8 cellular contexts compared by ENCODE assay signal in the genomic region with DNA sequence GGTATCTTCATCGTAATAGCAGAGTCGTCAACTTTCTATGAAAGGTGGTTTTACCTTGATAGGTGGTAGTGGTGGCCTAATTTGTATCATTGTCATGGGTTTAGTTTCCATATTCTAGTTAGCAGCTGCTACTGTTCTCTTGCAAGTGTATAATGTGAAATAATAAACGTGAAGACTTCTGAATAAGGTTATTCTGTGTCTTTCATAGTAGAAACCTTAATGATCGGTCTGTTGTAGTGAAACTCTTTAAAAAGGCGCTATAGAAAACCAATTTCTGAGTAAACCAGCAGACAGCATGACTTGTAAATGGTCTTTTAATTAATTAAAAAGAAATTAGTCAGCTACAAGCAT. TPM values are rescaled to one million over a fixed set of nuclear protein-coding genes. Genes with fewer than 3 reads are reported as not detected.
DNase-seq lines count a peak whose midpoint lies in the region; ATAC-seq and TF ChIP-seq lines count a peak whose summit lies in the region.

No MANE protein-coding gene starts in this region.

- H3K4me1 Mint-ChIP-seq in H9: peaks cover 36 to 44% of the 10 kb centered on the region in 2 experiments
- peaks cover 43% of the 10 kb centered on the region for H3K4me1 Mint-ChIP-seq in activated CD4-positive, alpha-beta memory T cell treated with anti-CD3 and anti-CD28 coated beads for 36 hours (ENCODE audit: low read depth)

- intact Hi-C loops in activated CD4-positive, alpha-beta memory T cell treated with anti-CD3 and anti-CD28 coated beads for 36 hours (cut with micrococcal nuclease): loop anchor here (1.0 kb wide), 1 partner anchor 12 kb away; a partner anchor contains a TSS

- H3K18ac ChIP-seq in H9 (ENCODE audit: insufficient read length, low read depth, low read length): peak overlapping the region; percentile 79

- no peak overlapping the region for H4K8ac ChIP-seq in H9 (replicated peaks; ENCODE audit: insufficient read length, low read depth, low read length)

- H2BK120ac ChIP-seq in H9 (ENCODE audit: low read depth, low read length, poor library complexity, severe bottlenecking): no peak overlapping the region

- no peak overlapping the region for H4K5ac ChIP-seq in H9 (ENCODE audit: insufficient read length, low read depth, low read length)

- peak overlapping the region; percentile 95 to 99 (median 96) for H3K27ac Mint-ChIP-seq in H9
- peak overlapping the region; percentile 95 for H3K27ac Mint-ChIP-seq in activated CD4-positive, alpha-beta memory T cell treated with anti-CD3 and anti-CD28 coated beads for 36 hours

- no peak overlapping the region for H3T11ph ChIP-seq in H9 (ENCODE audit: low read length)

- no CpG with 5 or more reads among the region's 5 CpGs for WGBS in H9 (ENCODE audit: extremely low coverage, insufficient read length, low lambda C conversion rate)
- 9% methylated on average over 5 of the region's 5 CpGs for WGBS in hepatocyte (ENCODE audit: low lambda C conversion rate, missing lambda C conversion rate)

- H4K20me1 ChIP-seq in H9 (ENCODE audit: control insufficient read depth, insufficient read depth, insufficient read length): no peaks in the 10 kb centered on the region
- peaks cover 38% of the 10 kb centered on the region for H4K20me1 ChIP-seq in hepatocyte (ENCODE audit: insufficient read depth, poor library complexity, severe bottlenecking)

- H2BK5ac ChIP-seq in H9 (ENCODE audit: insufficient read length, low read length): peak overlapping the region; percentile 96

- H2AFZ ChIP-seq in H9 (ENCODE audit: low read length) (no peak overlapping the region), hepatocyte (no peak overlapping the region)

- H3K36me3 Mint-ChIP-seq in H9 (ENCODE audit: insufficient read depth in 1 of 3, low read depth in 3 of 3): peaks cover 61 to 73% (median 62%) of the 10 kb centered on the region in 3 experiments
- H3K36me3 Mint-ChIP-seq in activated CD4-positive, alpha-beta memory T cell treated with anti-CD3 and anti-CD28 coated beads for 36 hours: peaks cover 38% of the 10 kb centered on the region

- H2AK5ac ChIP-seq in H9 (ENCODE audit: insufficient read length, low read length): no peak overlapping the region

- no peaks in the 10 kb centered on the region for H3K9me3 ChIP-seq in H9 (ENCODE audit: control insufficient read depth, low read depth, low read length)
- no peaks in the 10 kb centered on the region for H3K9me3 ChIP-seq in hepatocyte (ENCODE audit: low read depth)

- H3K9me3 Mint-ChIP-seq in H9: peaks cover 0 to 5% of the 10 kb centered on the region in 2 experiments; a peak in 2 of 5 replicates
- no peaks in the 10 kb centered on the region for H3K9me3 Mint-ChIP-seq in activated CD4-positive, alpha-beta memory T cell treated with anti-CD3 and anti-CD28 coated beads for 36 hours

- POLR2A ChIA-PET in activated CD4-positive, alpha-beta memory T cell treated with anti-CD3 and anti-CD28 coated beads for 36 hours (lab: Charles Lee): interaction anchor here (1.3 to 2.2 kb wide), 2 partner anchors 11 to 355 kb away, joined by 4 to 9 read pairs; a partner anchor contains a TSS

- no peak overlapping the region for H2BK20ac ChIP-seq in H9 (ENCODE audit: low read depth, low read length, poor library complexity, severe bottlenecking)

- no peak overlapping the region for H3K14ac ChIP-seq in H9 (ENCODE audit: insufficient read depth, low read length)

- H3K4me1 ChIP-seq in H9 (ENCODE audit: insufficient read depth, low read length) (no peaks in the 10 kb centered on the region; the same call in 1 of the 2 replicates), hepatocyte (ENCODE audit: insufficient read depth) (peaks cover 30% of the 10 kb centered on the region)

- H3K56ac ChIP-seq in H9 (ENCODE audit: insufficient read length, low read depth, low read length): no peak overlapping the region

- CTCF ChIA-PET in activated CD4-positive, alpha-beta memory T cell treated with anti-CD3 and anti-CD28 coated beads for 36 hours (lab: Charles Lee): interaction anchor here (0.6 to 2.6 kb wide), 4 partner anchors 10 to 127 kb away, joined by 3 to 6 read pairs (median 4); a partner anchor contains a TSS

- TF ChIP-seq CTCF in H9 (conservative IDR thresholded peaks at IDR 0.05): no peak
- no peak for TF ChIP-seq CTCF in hepatocyte (IDR thresholded peaks at IDR 0.05; ENCODE audit: poor library complexity)

- H3K9ac ChIP-seq in H9 (ENCODE audit: extremely low read depth, insufficient read length, low read length): peak overlapping the region; percentile 96

- no peaks in the 10 kb centered on the region for H3K9me2 ChIP-seq in hepatocyte (replicated peaks; ENCODE audit: insufficient read depth)

- H3K27me3 ChIP-seq in H9 (ENCODE audit: insufficient read depth, low read length): no peaks in the 10 kb centered on the region
- H3K27me3 ChIP-seq in hepatocyte: no peaks in the 10 kb centered on the region

- H3K23me2 ChIP-seq in H9 (ENCODE audit: insufficient read length, low read depth, low read length, poor library complexity, severe bottlenecking): peaks cover 11% of the 10 kb centered on the region

- H3K4me2 ChIP-seq in H9 (ENCODE audit: insufficient read depth, insufficient read length, low read length) (peak overlapping the region; percentile 100), hepatocyte (peak overlapping the region; percentile 81)

- H3K4ac ChIP-seq in H9 (ENCODE audit: low read depth, low read length): no peak overlapping the region

- ATAC-seq in GM18861 (IDR thresholded peaks at IDR 0.05; ENCODE audit: unreplicated experiment): no peak

- H3K23ac ChIP-seq in H9 (ENCODE audit: insufficient read length, low read depth, low read length): no peak overlapping the region

- H3K79me2 ChIP-seq in H9 (ENCODE audit: insufficient read depth, low read length) (peaks cover 27% of the 10 kb centered on the region; the same call in 1 of the 2 replicates), hepatocyte (peaks cover 72% of the 10 kb centered on the region)

- no peaks in the 10 kb centered on the region for H3K79me1 ChIP-seq in H9 (ENCODE audit: insufficient read depth, low read depth, low read length, poor library complexity, severe bottlenecking)

- H3K27me3 Mint-ChIP-seq in H9 (ENCODE audit: low read depth): no peaks in the 10 kb centered on the region
- no peaks in the 10 kb centered on the region for H3K27me3 Mint-ChIP-seq in activated CD4-positive, alpha-beta memory T cell treated with anti-CD3 and anti-CD28 coated beads for 36 hours

- no peak overlapping the region for H4K91ac ChIP-seq in H9 (ENCODE audit: insufficient read length, low read depth, low read length)

- peak overlapping the region; percentile 59 for H3K27ac ChIP-seq in H9 (ENCODE audit: insufficient read length, low read depth, low read length)
- peak overlapping the region; percentile 71 for H3K27ac ChIP-seq in hepatocyte
- peak overlapping the region in 20 of 21 experiments; percentile 53 to 94 (median 80) for H3K27ac ChIP-seq in skin epidermis

- DNase-seq in H9 (no peak), hepatocyte (ENCODE audit: low spot score) (no peak), putamen (ENCODE audit: low spot score) (no peak), GF-D8 (lab: John Stamatoyannopoulos, UW) (no peak)
- no peak for DNase-seq in activated CD4-positive, alpha-beta memory T cell treated with anti-CD3 and anti-CD28 coated beads for 36 hours
- DNase-seq in stimulated activated CD4-positive, alpha-beta T cell treated with anti-CD3 and anti-CD28 coated beads, Interleukin-2, amount 100 ng/mL, for 48 hours: no peak

- no peak overlapping the region for H2BK12ac ChIP-seq in H9 (ENCODE audit: insufficient read length, low read depth, low read length)

- peak overlapping the region; percentile 73 for H3K4me3 ChIP-seq in hepatocyte
- H3K4me3 ChIP-seq in skin epidermis: peak overlapping the region; percentile 49 to 87 (median 82)

- no peak overlapping the region for H2BK15ac ChIP-seq in H9 (ENCODE audit: low read depth, low read length)

- peak overlapping the region; percentile 93 to 99 for H3K4me3 Mint-ChIP-seq in H9
- peak overlapping the region; percentile 96 for H3K4me3 Mint-ChIP-seq in activated CD4-positive, alpha-beta memory T cell treated with anti-CD3 and anti-CD28 coated beads for 36 hours

- peaks cover 13% of the 10 kb centered on the region for H3K36me3 ChIP-seq in hepatocyte (replicated peaks; ENCODE audit: insufficient read depth, low read depth)

RNA-seq across cellular contexts. Expression of a gene that starts 1.6 kb away (rescaled TPM):
- total RNA-seq in H9 (2021): 1,148 and 1,158 TPM in 2 replicates
- 100 to 1,000 TPM; 578 to 592 TPM for total RNA-seq in activated CD4-positive, alpha-beta memory T cell treated with anti-CD3 and anti-CD28 coated beads for 36 hours
- 343 and 416 TPM in 2 replicates for total RNA-seq in hepatocyte
- 213 and 217 TPM in 2 replicates for polyA plus RNA-seq in hepatocyte

RNA-seq across cellular contexts. Expression of a gene that starts 11.6 kb away (rescaled TPM):
- total RNA-seq in H9 (2021) (23.8 and 25.0 TPM in 2 replicates), hepatocyte (4.0 and 4.5 TPM in 2 replicates)
- total RNA-seq in activated CD4-positive, alpha-beta memory T cell treated with anti-CD3 and anti-CD28 coated beads for 36 hours: 10 to 100 TPM; 10.4 to 11.4 TPM
- polyA plus RNA-seq in hepatocyte: 3.7 and 9.4 TPM in 2 replicates

RNA-seq across cellular contexts. Expression of a gene that starts 33.3 kb away (rescaled TPM):
- total RNA-seq in H9 (2021) (42.8 and 45.8 TPM in 2 replicates), hepatocyte (26.2 and 33.5 TPM in 2 replicates)
- total RNA-seq in activated CD4-positive, alpha-beta memory T cell treated with anti-CD3 and anti-CD28 coated beads for 36 hours: 10 to 100 TPM; 65.8 to 68.7 TPM
- polyA plus RNA-seq in hepatocyte: 76.3 and 84.9 TPM in 2 replicates

RNA-seq across cellular contexts. Expression of a gene that starts 34.0 kb away (rescaled TPM):
- total RNA-seq in H9 (2021): 58.6 and 62.2 TPM in 2 replicates
- 10 to 100 TPM; 44.9 to 45.2 TPM for total RNA-seq in activated CD4-positive, alpha-beta memory T cell treated with anti-CD3 and anti-CD28 coated beads for 36 hours
- 32.4 and 39.9 TPM in 2 replicates for total RNA-seq in hepatocyte
- 78.7 and 91.8 TPM in 2 replicates for polyA plus RNA-seq in hepatocyte
